In genomic region chrX:103730147-103730546, GRCh38 we compare ENCODE assay signal across 1 cellular context.
TF ChIP-seq lines count a peak whose summit lies in the region.

No MANE protein-coding gene starts in this region.

TF ChIP-seq in IMR-90, 13 proteins besides CTCF, POLR2A, EP300 and RAD21 (continued from another document):
- TF ChIP-seq, protein P1, sequence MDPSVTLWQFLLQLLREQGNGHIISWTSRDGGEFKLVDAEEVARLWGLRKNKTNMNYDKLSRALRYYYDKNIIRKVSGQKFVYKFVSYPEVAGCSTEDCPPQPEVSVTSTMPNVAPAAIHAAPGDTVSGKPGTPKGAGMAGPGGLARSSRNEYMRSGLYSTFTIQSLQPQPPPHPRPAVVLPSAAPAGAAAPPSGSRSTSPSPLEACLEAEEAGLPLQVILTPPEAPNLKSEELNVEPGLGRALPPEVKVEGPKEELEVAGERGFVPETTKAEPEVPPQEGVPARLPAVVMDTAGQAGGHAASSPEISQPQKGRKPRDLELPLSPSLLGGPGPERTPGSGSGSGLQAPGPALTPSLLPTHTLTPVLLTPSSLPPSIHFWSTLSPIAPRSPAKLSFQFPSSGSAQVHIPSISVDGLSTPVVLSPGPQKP (IDR thresholded peaks at IDR 0.05; ENCODE audit: borderline replicate concordance, low read depth, low read length), result no peak
- TF ChIP-seq CEBPB (IDR thresholded peaks at IDR 0.05; ENCODE audit: low read depth, low read length) (no peak), FOS (IDR thresholded peaks at IDR 0.05; ENCODE audit: low read depth, low read length) (no peak), CHD1 (IDR thresholded peaks at IDR 0.05; ENCODE audit: low read depth, low read length) (no peak), NFE2L2 (IDR thresholded peaks at IDR 0.05; ENCODE audit: low read depth, low read length) (no peak), RFX5 (IDR thresholded peaks at IDR 0.05; ENCODE audit: low read depth, low read length) (no peak), MXI1 (IDR thresholded peaks at IDR 0.05; ENCODE audit: borderline replicate concordance, low read depth, low read length) (no peak), MAFK (IDR thresholded peaks at IDR 0.05; ENCODE audit: low read depth, low read length) (no peak)
